8 cellular contexts compared by ENCODE assay signal in genomic region chr12:120199595-120200306, GRCh38. TPM values are rescaled to one million over a fixed set of nuclear protein-coding genes. Genes with fewer than 3 reads are reported as not detected.
A peak's percentile ranks its signal among the peaks of the same experiment; 100 is the strongest.
DNase-seq lines count a peak whose midpoint lies in the region; ATAC-seq and TF ChIP-seq lines count a peak whose summit lies in the region.

No MANE protein-coding gene starts in this region.

- H3K9me3 ChIP-seq in esophagus squamous epithelium: no peaks in the 10 kb centered on the region

- peak; percentile 58 for DNase-seq in activated naive CD4-positive, alpha-beta T cell treated with Interleukin-2 at 50 U/mL for 16 hours
- no peak for DNase-seq in activated naive CD4-positive, alpha-beta T cell (lab: John Stamatoyannopoulos, UW)
- DNase-seq in activated CD4-positive, alpha-beta T cell treated with anti-CD3 and anti-CD28 coated beads, Interleukin-2, amount 50 U/mL, for 24 hours (ENCODE audit: low read depth in 1 of 2, low spot score in 1 of 2): peak; percentile 15 to 36
- DNase-seq in esophagus squamous epithelium (lab: John Stamatoyannopoulos, UW) (no peak), omental fat pad (ENCODE audit: low spot score) (no peak), NCI-H510A (lab: John Stamatoyannopoulos, UW) (no peak), SHP77 (lab: John Stamatoyannopoulos, UW) (no peak)

- no peak for TF ChIP-seq POLR2A in esophagus squamous epithelium (IDR thresholded peaks at IDR 0.05)

- peaks cover 31 to 61% (median 51%) of the 10 kb centered on the region in 3 donors for H3K4me1 ChIP-seq in esophagus squamous epithelium

- 6 to 10% methylated on average over 11 to 12 of the region's 12 CpGs for WGBS in esophagus squamous epithelium, 2 donors

- ATAC-seq in omental fat pad (ENCODE audit: low FRiP score) (peak; percentile 55), HG02870 (IDR thresholded peaks at IDR 0.05; ENCODE audit: unreplicated experiment) (no peak)

- TF ChIP-seq CTCF in esophagus squamous epithelium (IDR thresholded peaks at IDR 0.05) (no peak), omental fat pad (IDR thresholded peaks at IDR 0.05) (no peak)

- intact Hi-C loops in esophagus squamous epithelium (cut with DNase I): no loop called here

- H3K27ac ChIP-seq in esophagus squamous epithelium: peak overlapping the region; percentile 93 to 95 (median 94)

- H3K4me3 ChIP-seq in esophagus squamous epithelium: peak overlapping the region; percentile 86 to 99 (median 94)

- H3K27me3 ChIP-seq in esophagus squamous epithelium: no peaks in the 10 kb centered on the region

- peaks cover 14 to 39% (median 22%) of the 10 kb centered on the region in 3 donors for H3K36me3 ChIP-seq in esophagus squamous epithelium

RNA-seq across cellular contexts. Expression of gene RPLP0, which starts 1.2 kb away (rescaled TPM):
- total RNA-seq in esophagus squamous epithelium: 1,000 to 10,000 TPM; 3,136 to 5,114 (median 4,044) TPM
- total RNA-seq in omental fat pad: 1,000 to 10,000 TPM; 2,289 to 4,489 (median 2,885) TPM

RNA-seq across cellular contexts. Expression of gene GCN1, which starts 5.2 kb away (rescaled TPM):
- total RNA-seq in esophagus squamous epithelium (100 to 1,000 TPM in 1 of 4 donors, 10 to 100 TPM in 3; 39.5 to 117 (median 63.7) TPM), omental fat pad (10 to 100 TPM; 52.5 to 99.4 (median 72.1) TPM)

Comparison
In these comparisons a context has a peak if more than half of its experiments do, and no peak if none do; other contexts are left out.
1. DNase-seq: peak in activated naive CD4-positive, alpha-beta T cell treated with Interleukin-2 at 50 U/mL for 16 hours (single experiment) and activated CD4-positive, alpha-beta T cell treated with anti-CD3 and anti-CD28 coated beads, Interleukin-2, amount 50 U/mL, for 24 hours (2 of 2); none in activated naive CD4-positive, alpha-beta T cell (0 of 4), esophagus squamous epithelium (single experiment), omental fat pad (single experiment), NCI-H510A (single experiment) and SHP77 (0 of 2).